ENCODE assay signal across 8 cellular contexts in genomic region chr5:65624570-65625555, GRCh38. TPM values are rescaled to one million over a fixed set of nuclear protein-coding genes. Genes with fewer than 3 reads are reported as not detected.
DNase-seq lines count a peak whose midpoint lies in the region; ATAC-seq and TF ChIP-seq lines count a peak whose summit lies in the region.

TSS of gene SHLD3 (plus strand) at chr5:65625027. CDS start at chr5:65629588, 4,561 bp downstream.
TSS of gene TRAPPC13 (plus strand) at chr5:65625027. CDS start at chr5:65625061, 34 bp downstream.

- peaks cover 12% of the 10 kb centered on the region for H3K36me3 ChIP-seq in DND-41 (ENCODE audit: insufficient read depth, low read length)
- H3K36me3 ChIP-seq in KMS-11 (ENCODE audit: insufficient read depth), result no peaks in the 10 kb centered on the region
- peaks cover 5% of the 10 kb centered on the region for H3K36me3 ChIP-seq in Panc1 (ENCODE audit: control insufficient read depth, insufficient read depth, low read length)
- peaks cover 0 to 4% (median 0%) of the 10 kb centered on the region in 3 experiments for H3K36me3 ChIP-seq in naive thymus-derived CD4-positive, alpha-beta T cell (ENCODE audit: control insufficient read depth in 2 of 3, insufficient read depth in 3 of 3, low read length in 3 of 3)

- TF ChIP-seq CTCF in DND-41 (IDR thresholded peaks at IDR 0.05; ENCODE audit: borderline replicate concordance, extremely low read depth, low read length, poor library complexity, severe bottlenecking) (no peak), KMS-11 (conservative IDR thresholded peaks at IDR 0.05; ENCODE audit: low read depth, low read length) (0 out of 2 replicates have a peak, but pooled peaks have one; percentile 19), Panc1 (IDR thresholded peaks at IDR 0.05) (no peak), fibroblast of mammary gland (conservative IDR thresholded peaks at IDR 0.05; ENCODE audit: control insufficient read depth, insufficient read depth, low read depth, low read length) (no peak)

- H3K4me3 ChIP-seq in DND-41 (ENCODE audit: low read depth in 1 of 2, low read length in 2 of 2) (peak within 1 kb of the TSS; percentile 98), KMS-11 (IDR thresholded peaks at IDR 0.05; ENCODE audit: insufficient read depth, low read depth, low read length) (no peak within 1 kb of the TSS), Panc1 (ENCODE audit: low read depth in 2 of 2, low read length in 2 of 2) (peak within 1 kb of the TSS; percentile 82 to 98), fibroblast of mammary gland (ENCODE audit: control insufficient read depth, low read depth, low read length) (peak within 1 kb of the TSS; percentile 96)
- H3K4me3 ChIP-seq in naive thymus-derived CD4-positive, alpha-beta T cell (ENCODE audit: low read length), result peak within 1 kb of the TSS; percentile 75

- intact Hi-C loops in Panc1 (cut with micrococcal nuclease; ENCODE audit: unreplicated experiment), result no loop called here
- intact Hi-C loops in naive thymus-derived CD4-positive, alpha-beta T cell (cut with micrococcal nuclease), result loop anchor here (1.0 to 10.0 kb wide), 13 partner anchors 62 to 1580 kb away; partner anchors contain the start of genes CENPK (in 2 of the 2), CWC27 (in 2 of the 2), NLN (in 2 of the 2) and PPWD1 (in 2 of the 2)

- TSS peak; percentile 92 for BruUV-seq in Panc1 (replicated peaks; lab: Mats Ljungman, UMichigan)

- peak within 1 kb of the TSS; percentile 98 for H2AFZ ChIP-seq in DND-41 (ENCODE audit: low read depth, low read length)
- peak within 1 kb of the TSS; percentile 67 for H2AFZ ChIP-seq in KMS-11 (ENCODE audit: low read depth)

- H3K4me3 Mint-ChIP-seq in naive thymus-derived CD4-positive, alpha-beta T cell, result peak within 1 kb of the TSS; percentile 93 to 100 (median 98)
- H3K4me3 Mint-ChIP-seq in stimulated activated memory B cell treated with anti-CD40 and anti-IgM and Interleukin-4, amounts not matched to agents 10 μg/mL and 1 μg/mL and 100 μg/mL, for 72 hours, result peak within 1 kb of the TSS; percentile 97

- DNase-seq in DND-41 (peak; percentile 86), Panc1 (ENCODE audit: low read depth, low spot score) (peak; percentile 93), activated T-helper 1 cell treated with Interleukin-2 at 50 U/mL for 16 hours (ENCODE audit: low read depth) (peak; percentile 71), fibroblast of mammary gland (ENCODE audit: low read depth) (peak; percentile 88)
- DNase-seq in naive thymus-derived CD4-positive, alpha-beta T cell, result peak; percentile 57 to 92 (median 91)

- H3K9me3 ChIP-seq in DND-41 (ENCODE audit: insufficient read depth, low read length, severe bottlenecking) (no peaks in the 10 kb centered on the region), Panc1 (ENCODE audit: control insufficient read depth, insufficient read depth, low read depth, low read length) (no peaks in the 10 kb centered on the region)
- no peaks in the 10 kb centered on the region for H3K9me3 ChIP-seq in naive thymus-derived CD4-positive, alpha-beta T cell (ENCODE audit: control insufficient read depth in 2 of 3, low read length in 3 of 3)

- H3K27ac ChIP-seq in DND-41 (ENCODE audit: low read length) (peak within 1 kb of the TSS; percentile 95), KMS-11 (peak within 1 kb of the TSS; percentile 70), Panc1 (ENCODE audit: low read length) (peak within 1 kb of the TSS; percentile 99)
- H3K27ac ChIP-seq in naive thymus-derived CD4-positive, alpha-beta T cell (ENCODE audit: low read depth, low read length), result peak within 1 kb of the TSS; percentile 92

- in situ Hi-C loops in Panc1 (cut with HindIII; ENCODE audit: low pct_unique_long_range_greater_than_20kb, low sequenced_read_pairs), result no loop called here

- peaks cover 50% of the 10 kb centered on the region for H3K4me1 ChIP-seq in DND-41 (ENCODE audit: insufficient read depth, low read length)
- peaks cover 31% of the 10 kb centered on the region for H3K4me1 ChIP-seq in KMS-11 (ENCODE audit: low read depth, poor library complexity, severe bottlenecking)
- peaks cover 9% of the 10 kb centered on the region for H3K4me1 ChIP-seq in Panc1 (ENCODE audit: control insufficient read depth, insufficient read depth, low read length)
- peaks cover 20% of the 10 kb centered on the region in 2 donors for H3K4me1 ChIP-seq in naive thymus-derived CD4-positive, alpha-beta T cell (ENCODE audit: control insufficient read depth in 2 of 2, insufficient read depth in 2 of 2, low read length in 2 of 2)

- H3K27me3 Mint-ChIP-seq in naive thymus-derived CD4-positive, alpha-beta T cell, result peaks cover 0 to 3% (median 0%) of the 10 kb centered on the region in 5 donors
- no peaks in the 10 kb centered on the region for H3K27me3 Mint-ChIP-seq in stimulated activated memory B cell treated with anti-CD40 and anti-IgM and Interleukin-4, amounts not matched to agents 10 μg/mL and 1 μg/mL and 100 μg/mL, for 72 hours

- H3K36me3 Mint-ChIP-seq in naive thymus-derived CD4-positive, alpha-beta T cell, result peaks cover 2 to 5% (median 4%) of the 10 kb centered on the region in 5 donors
- peaks cover 6% of the 10 kb centered on the region for H3K36me3 Mint-ChIP-seq in stimulated activated memory B cell treated with anti-CD40 and anti-IgM and Interleukin-4, amounts not matched to agents 10 μg/mL and 1 μg/mL and 100 μg/mL, for 72 hours

- POLR2A ChIA-PET in Panc1 (lab: Charles Lee), result no interaction called here
- POLR2A ChIA-PET in naive thymus-derived CD4-positive, alpha-beta T cell (lab: Charles Lee), result interaction anchor here (0.7 to 1.9 kb wide), 19 partner anchors 11 to 856 kb away, joined by 3 to 22 read pairs (median 4); partner anchors contain the start of genes CENPK, CWC27, ERBIN and NLN

- H4K20me1 ChIP-seq in DND-41 (ENCODE audit: insufficient read depth, low read length) (no peaks in the 10 kb centered on the region), KMS-11 (ENCODE audit: insufficient read depth) (no peaks in the 10 kb centered on the region)

- H3K4me2 ChIP-seq in DND-41 (ENCODE audit: insufficient read depth, low read length), result peak within 1 kb of the TSS; percentile 88
- H3K4me2 ChIP-seq in KMS-11, result peak within 1 kb of the TSS; percentile 97

- peak within 1 kb of the TSS; percentile 71 for H3K9ac ChIP-seq in DND-41 (ENCODE audit: low read depth, low read length)
- peak within 1 kb of the TSS; percentile 78 for H3K9ac ChIP-seq in KMS-11

- CTCF ChIA-PET in Panc1 (lab: Charles Lee), result no interaction called here
- CTCF ChIA-PET in naive thymus-derived CD4-positive, alpha-beta T cell (lab: Charles Lee), result interaction anchor here (1.5 kb wide), 1 partner anchor 95 kb away, joined by 4 read pairs; no protein-coding TSS in a partner anchor

- H3K79me2 ChIP-seq in DND-41 (ENCODE audit: insufficient read depth, low read length) (peaks cover 93% of the 10 kb centered on the region), KMS-11 (ENCODE audit: insufficient read depth, low read depth) (peaks cover 76% of the 10 kb centered on the region)

- peak within 1 kb of the TSS; percentile 97 to 100 (median 98) for H3K27ac Mint-ChIP-seq in naive thymus-derived CD4-positive, alpha-beta T cell
- peak within 1 kb of the TSS; percentile 97 for H3K27ac Mint-ChIP-seq in stimulated activated memory B cell treated with anti-CD40 and anti-IgM and Interleukin-4, amounts not matched to agents 10 μg/mL and 1 μg/mL and 100 μg/mL, for 72 hours

- peaks cover 14 to 73% (median 51%) of the 10 kb centered on the region in 7 donors for H3K4me1 Mint-ChIP-seq in naive thymus-derived CD4-positive, alpha-beta T cell
- peaks cover 28% of the 10 kb centered on the region for H3K4me1 Mint-ChIP-seq in stimulated activated memory B cell treated with anti-CD40 and anti-IgM and Interleukin-4, amounts not matched to agents 10 μg/mL and 1 μg/mL and 100 μg/mL, for 72 hours

- peak; percentile 75 for ATAC-seq in DND-41 (ENCODE audit: insufficient read depth, low read depth)
- ATAC-seq in GM21737 (IDR thresholded peaks at IDR 0.05; ENCODE audit: unreplicated experiment), result peak; percentile 66
- peak; percentile 89 for ATAC-seq in Panc1
- ATAC-seq in naive thymus-derived CD4-positive, alpha-beta T cell, result peak; percentile 86
- ATAC-seq in stimulated activated memory B cell treated with anti-CD40 and anti-IgM and Interleukin-4, amounts not matched to agents 10 μg/mL and 1 μg/mL and 100 μg/mL, for 72 hours, result peak; percentile 90

- H3K27me3 ChIP-seq in DND-41 (ENCODE audit: insufficient read depth, low read length, poor library complexity) (no peaks in the 10 kb centered on the region), KMS-11 (ENCODE audit: insufficient read depth, low read depth) (no peaks in the 10 kb centered on the region), Panc1 (ENCODE audit: control insufficient read depth, insufficient read depth, low read length) (no peaks in the 10 kb centered on the region)
- H3K27me3 ChIP-seq in naive thymus-derived CD4-positive, alpha-beta T cell (ENCODE audit: control insufficient read depth in 2 of 2, insufficient read depth in 2 of 2, low read length in 2 of 2), result no peaks in the 10 kb centered on the region

- peaks cover 0 to 7% (median 0%) of the 10 kb centered on the region in 11 donors for H3K9me3 Mint-ChIP-seq in naive thymus-derived CD4-positive, alpha-beta T cell
- H3K9me3 Mint-ChIP-seq in stimulated activated memory B cell treated with anti-CD40 and anti-IgM and Interleukin-4, amounts not matched to agents 10 μg/mL and 1 μg/mL and 100 μg/mL, for 72 hours, result no peaks in the 10 kb centered on the region

RNA-seq across cellular contexts. Expression of gene SHLD3, which starts in this region (rescaled TPM):
- 3.3 TPM for total RNA-seq in Panc1 (2021; ENCODE audit: unreplicated experiment)
- polyA plus RNA-seq in Panc1 (2012; ENCODE audit: insufficient read length), result 0.35 TPM
- 10 to 100 TPM in 1 of 5 experiments, 1 to 10 TPM in 4; 4.8 to 11.3 (median 5.8) TPM for total RNA-seq in naive thymus-derived CD4-positive, alpha-beta T cell
- polyA plus RNA-seq in naive thymus-derived CD4-positive, alpha-beta T cell, result 1 to 10 TPM; 2.9 to 4.3 TPM

RNA-seq across cellular contexts. Expression of gene TRAPPC13, which starts in this region (rescaled TPM):
- total RNA-seq in Panc1 (2021; ENCODE audit: unreplicated experiment), result 17.3 TPM
- polyA plus RNA-seq in Panc1 (2012; ENCODE audit: insufficient read length), result 7.2 TPM
- 10 to 100 TPM; 18.2 to 23.1 (median 20.8) TPM for total RNA-seq in naive thymus-derived CD4-positive, alpha-beta T cell
- polyA plus RNA-seq in naive thymus-derived CD4-positive, alpha-beta T cell, result 10 to 100 TPM; 19.7 to 19.8 TPM
